ENCODE assay signal across 22 cellular contexts in genomic region chr2:170340693-170341068, GRCh38.
A peak's percentile ranks its signal among the peaks of the same experiment; 100 is the strongest.
DNase-seq lines count a peak whose midpoint lies in the region; ATAC-seq and TF ChIP-seq lines count a peak whose summit lies in the region.
"Had no signal": no experiment of that assay in that cellular context is flagged by ENCODE, and none has a peak within 500 bp of the region (broad histone marks: within the 10 kb centered on the region; RNA-seq: fewer than 3 reads in every experiment).

No MANE protein-coding gene starts in this region.

- peaks cover 30% of the 10 kb centered on the region for H3K4me1 Mint-ChIP-seq in activated CD8-positive, alpha-beta memory T cell treated with anti-CD3 and anti-CD28 coated beads, Interleukin-2, amount 10 ng/mL, durations not matched to agents 7 days and 5 days
- H3K4me1 Mint-ChIP-seq in stimulated activated effector memory CD8-positive, alpha-beta T cell treated with anti-CD3 and anti-CD28 coated beads, Interleukin-12 subunit alpha, Interleukin-12 subunit beta, amount 100 ng/mL, for 72 hours, result no peaks in the 10 kb centered on the region
- H3K4me1 Mint-ChIP-seq: stimulated activated memory B cell treated with anti-CD40 and anti-IgM and Interleukin-4, amounts not matched to agents 10 μg/mL and 1 μg/mL and 100 μg/mL, for 72 hours had no signal

- H3K27me3 ChIP-seq in stomach, result no peaks in the 10 kb centered on the region
- H3K27me3 ChIP-seq: BLaER1 treated with 17β-estradiol and CSF1 and Interleukin-3, amounts not matched to agents 10 nM and 100 nM; spleen had no signal

- H3K9me3 Mint-ChIP-seq in activated CD8-positive, alpha-beta memory T cell treated with anti-CD3 and anti-CD28 coated beads, Interleukin-2, amount 10 ng/mL, durations not matched to agents 7 days and 5 days (ENCODE audit: low read depth), result no peaks in the 10 kb centered on the region
- H3K9me3 Mint-ChIP-seq in stimulated activated effector memory CD8-positive, alpha-beta T cell treated with anti-CD3 and anti-CD28 coated beads, Interleukin-12 subunit alpha, Interleukin-12 subunit beta, amount 100 ng/mL, for 72 hours, result no peaks in the 10 kb centered on the region
- H3K9me3 Mint-ChIP-seq: mesothelial cell of epicardium; neural crest cell; stimulated activated memory B cell treated with anti-CD40 and anti-IgM and Interleukin-4, amounts not matched to agents 10 μg/mL and 1 μg/mL and 100 μg/mL, for 72 hours; T-cell had no signal

- no peaks in the 10 kb centered on the region for H3K36me3 ChIP-seq in stomach
- H3K36me3 ChIP-seq: BLaER1 treated with 17β-estradiol and CSF1 and Interleukin-3, amounts not matched to agents 10 nM and 100 nM; spleen had no signal

- ATAC-seq in activated CD8-positive, alpha-beta memory T cell treated with anti-CD3 and anti-CD28 coated beads, Interleukin-2, amount 10 ng/mL, durations not matched to agents 7 days and 5 days, result peak; percentile 63
- ATAC-seq in GM19395 (IDR thresholded peaks at IDR 0.05; ENCODE audit: unreplicated experiment) (peak; percentile 86), HG03575 (IDR thresholded peaks at IDR 0.05; ENCODE audit: extremely low read depth, insufficient number of reproducible peaks, low FRiP score, unreplicated experiment) (peak; percentile 48)
- peak; percentile 68 for ATAC-seq in stimulated activated effector memory CD8-positive, alpha-beta T cell treated with anti-CD3 and anti-CD28 coated beads, Interleukin-12 subunit alpha, Interleukin-12 subunit beta, amount 100 ng/mL, for 72 hours
- ATAC-seq: Right ventricle myocardium inferior; stimulated activated memory B cell treated with anti-CD40 and anti-IgM and Interleukin-4, amounts not matched to agents 10 μg/mL and 1 μg/mL and 100 μg/mL, for 72 hours; T-cell had no signal

- H3K27ac ChIP-seq in stomach, result no peak overlapping the region
- H3K27ac ChIP-seq: BLaER1 treated with 17β-estradiol and CSF1 and Interleukin-3, amounts not matched to agents 10 nM and 100 nM; coronary artery; spleen had no signal

- TF ChIP-seq CTCF in stomach (IDR thresholded peaks at IDR 0.05), result no peak

- no peak for TF ChIP-seq EP300 in stomach (IDR thresholded peaks at IDR 0.05)

- peak overlapping the region; percentile 14 for H3K27ac Mint-ChIP-seq in activated CD8-positive, alpha-beta memory T cell treated with anti-CD3 and anti-CD28 coated beads, Interleukin-2, amount 10 ng/mL, durations not matched to agents 7 days and 5 days
- H3K27ac Mint-ChIP-seq in stimulated activated effector memory CD8-positive, alpha-beta T cell treated with anti-CD3 and anti-CD28 coated beads, Interleukin-12 subunit alpha, Interleukin-12 subunit beta, amount 100 ng/mL, for 72 hours, result no peak overlapping the region
- H3K27ac Mint-ChIP-seq: mesothelial cell of epicardium; stimulated activated memory B cell treated with anti-CD40 and anti-IgM and Interleukin-4, amounts not matched to agents 10 μg/mL and 1 μg/mL and 100 μg/mL, for 72 hours; T-cell had no signal

- H3K36me3 Mint-ChIP-seq in activated CD8-positive, alpha-beta memory T cell treated with anti-CD3 and anti-CD28 coated beads, Interleukin-2, amount 10 ng/mL, durations not matched to agents 7 days and 5 days, result no peaks in the 10 kb centered on the region
- H3K36me3 Mint-ChIP-seq in stimulated activated effector memory CD8-positive, alpha-beta T cell treated with anti-CD3 and anti-CD28 coated beads, Interleukin-12 subunit alpha, Interleukin-12 subunit beta, amount 100 ng/mL, for 72 hours, result no peaks in the 10 kb centered on the region
- H3K36me3 Mint-ChIP-seq: mesothelial cell of epicardium; stimulated activated memory B cell treated with anti-CD40 and anti-IgM and Interleukin-4, amounts not matched to agents 10 μg/mL and 1 μg/mL and 100 μg/mL, for 72 hours; T-cell had no signal

- WGBS in stomach, 5 donors, result 80 to 93% (median 89%) methylated on average over 1 of the region's 1 CpG

- no peak overlapping the region for H3K4me3 ChIP-seq in stomach
- H3K4me3 ChIP-seq: BLaER1 treated with 17β-estradiol and CSF1 and Interleukin-3, amounts not matched to agents 10 nM and 100 nM; coronary artery; spleen had no signal

- no peak for TF ChIP-seq POLR2A in stomach (IDR thresholded peaks at IDR 0.05)

- peaks cover 0 to 6% (median 0%) of the 10 kb centered on the region in 4 donors for H3K4me1 ChIP-seq in stomach
- H3K4me1 ChIP-seq: spleen had no signal

- H3K9me3 ChIP-seq in stomach, result no peaks in the 10 kb centered on the region
- H3K9me3 ChIP-seq: BLaER1 treated with 17β-estradiol and CSF1 and Interleukin-3, amounts not matched to agents 10 nM and 100 nM; spleen had no signal

- CTCF ChIA-PET in activated CD8-positive, alpha-beta memory T cell treated with anti-CD3 and anti-CD28 coated beads, Interleukin-2, amount 10 ng/mL, durations not matched to agents 7 days and 5 days (lab: Charles Lee), result interaction anchor here (1.0 to 2.0 kb wide), 2 partner anchors 23 to 69 kb away, joined by 4 to 5 read pairs; no protein-coding TSS in a partner anchor

- intact Hi-C loops in stomach (cut with DNase I; ENCODE audit: low total_unique reads), result no loop called here

- DNase-seq in activated CD8-positive, alpha-beta memory T cell treated with anti-CD3 and anti-CD28 coated beads, Interleukin-2, amount 10 ng/mL, durations not matched to agents 7 days and 5 days, result no peak
- no peak for DNase-seq in activated CD8-positive, alpha-beta memory T cell treated with anti-CD3 and anti-CD28 coated beads, Interleukin-2, amount 50 U/mL, for 4 hours
- DNase-seq in stimulated activated effector memory CD8-positive, alpha-beta T cell treated with anti-CD3 and anti-CD28 coated beads, Interleukin-12 subunit alpha, Interleukin-12 subunit beta, amount 100 ng/mL, for 72 hours (ENCODE audit: low spot score in 2 of 2), result no peak
- DNase-seq in superior temporal gyrus (ENCODE audit: extremely low spot score) (no peak), stomach (no peak)
- DNase-seq in stimulated activated CD4-positive, alpha-beta T cell treated with anti-CD3 and anti-CD28 coated beads, Interleukin-4, amount 100 ng/mL, for 24 hours, result no peak
- DNase-seq: activated CD8-positive, alpha-beta memory T cell treated with anti-CD3 and anti-CD28 coated beads for 24 hours; activated naive CD4-positive, alpha-beta T cell; foreskin fibroblast; NCI-H2227 treated with DMSO at 0.1 percent for 48 hours; NK-92 treated with Interleukin-12 subunit alpha and Interleukin-12 subunit beta, amount 100 ng/mL, for 24 hours; spleen; T-cell; trophoblast cell had no signal

- no peaks in the 10 kb centered on the region for H3K27me3 Mint-ChIP-seq in activated CD8-positive, alpha-beta memory T cell treated with anti-CD3 and anti-CD28 coated beads, Interleukin-2, amount 10 ng/mL, durations not matched to agents 7 days and 5 days
- H3K27me3 Mint-ChIP-seq: stimulated activated memory B cell treated with anti-CD40 and anti-IgM and Interleukin-4, amounts not matched to agents 10 μg/mL and 1 μg/mL and 100 μg/mL, for 72 hours had no signal

- H3K4me3 Mint-ChIP-seq in activated CD8-positive, alpha-beta memory T cell treated with anti-CD3 and anti-CD28 coated beads, Interleukin-2, amount 10 ng/mL, durations not matched to agents 7 days and 5 days, result no peak overlapping the region
- H3K4me3 Mint-ChIP-seq in stimulated activated effector memory CD8-positive, alpha-beta T cell treated with anti-CD3 and anti-CD28 coated beads, Interleukin-12 subunit alpha, Interleukin-12 subunit beta, amount 100 ng/mL, for 72 hours, result no peak overlapping the region
- H3K4me3 Mint-ChIP-seq: mesothelial cell of epicardium; neural crest cell; stimulated activated memory B cell treated with anti-CD40 and anti-IgM and Interleukin-4, amounts not matched to agents 10 μg/mL and 1 μg/mL and 100 μg/mL, for 72 hours; T-cell had no signal
